ENCODE assay signal across 1 cellular context in the genomic region with DNA sequence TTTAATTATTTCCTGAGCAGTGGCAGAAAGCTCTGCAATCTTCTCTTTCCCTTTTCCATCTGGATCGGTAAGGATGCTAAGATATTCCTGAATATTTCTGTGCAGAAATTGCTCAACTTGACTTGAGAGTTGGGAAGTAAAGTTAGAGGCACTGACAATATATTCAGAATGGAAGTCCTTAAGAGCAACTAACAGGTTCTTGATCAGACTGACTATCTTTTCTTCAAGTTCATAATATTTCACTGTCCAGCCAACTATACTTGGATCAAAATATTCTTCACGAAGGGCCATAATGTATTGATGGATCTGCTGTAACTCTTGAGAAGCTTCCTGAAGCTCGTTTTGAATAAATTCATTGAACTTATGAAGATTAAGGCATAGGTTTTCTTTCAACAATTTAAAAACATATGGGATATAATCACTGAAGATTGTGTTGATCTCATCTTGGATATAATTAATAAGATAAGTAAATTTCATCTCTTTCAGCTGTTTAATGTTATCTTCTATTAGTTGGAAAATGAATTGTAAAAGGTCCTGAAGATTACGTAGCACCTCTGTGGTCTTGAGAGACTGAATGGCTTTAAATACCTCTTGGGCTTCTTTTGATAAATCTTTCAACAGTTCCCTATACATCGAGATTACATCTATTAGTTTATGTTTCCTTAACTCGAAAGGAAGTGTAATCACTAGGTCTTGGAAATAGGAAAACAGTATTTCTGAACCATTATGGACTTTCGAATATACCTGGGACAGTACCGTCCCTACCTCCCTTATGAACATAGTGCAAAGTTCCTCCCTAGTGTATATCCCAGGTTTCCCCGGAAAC.
A peak's percentile ranks its signal among the peaks of the same experiment; 100 is the strongest.
TF ChIP-seq lines count a peak whose summit lies in the region.

No MANE protein-coding gene starts in this region.

TF ChIP-seq in HepG2, 621 proteins besides CTCF, POLR2A, EP300 and RAD21 (continued from another document and continues in another):
- TF ChIP-seq SMARCE1 (IDR thresholded peaks at IDR 0.05; ENCODE audit: borderline replicate concordance), result no peak
- TF ChIP-seq IRX3 (CRISPR knock-in tag; IDR thresholded peaks at IDR 0.05; ENCODE audit: borderline replicate concordance, low read depth), result no peak
- no peak for TF ChIP-seq KDM5A (IDR thresholded peaks at IDR 0.05; ENCODE audit: borderline replicate concordance, low read length)
- TF ChIP-seq ZNF296 (CRISPR knock-in tag; conservative IDR thresholded peaks at IDR 0.05), result no peak
- TF ChIP-seq ZNF317 (CRISPR knock-in tag; IDR thresholded peaks at IDR 0.05), result no peak
- TF ChIP-seq HOXA7 (CRISPR knock-in tag; IDR thresholded peaks at IDR 0.05), result no peak
- no peak for TF ChIP-seq ASH2L (IDR thresholded peaks at IDR 0.05; ENCODE audit: insufficient read length, low read depth, low read length)
- TF ChIP-seq, protein P1, sequence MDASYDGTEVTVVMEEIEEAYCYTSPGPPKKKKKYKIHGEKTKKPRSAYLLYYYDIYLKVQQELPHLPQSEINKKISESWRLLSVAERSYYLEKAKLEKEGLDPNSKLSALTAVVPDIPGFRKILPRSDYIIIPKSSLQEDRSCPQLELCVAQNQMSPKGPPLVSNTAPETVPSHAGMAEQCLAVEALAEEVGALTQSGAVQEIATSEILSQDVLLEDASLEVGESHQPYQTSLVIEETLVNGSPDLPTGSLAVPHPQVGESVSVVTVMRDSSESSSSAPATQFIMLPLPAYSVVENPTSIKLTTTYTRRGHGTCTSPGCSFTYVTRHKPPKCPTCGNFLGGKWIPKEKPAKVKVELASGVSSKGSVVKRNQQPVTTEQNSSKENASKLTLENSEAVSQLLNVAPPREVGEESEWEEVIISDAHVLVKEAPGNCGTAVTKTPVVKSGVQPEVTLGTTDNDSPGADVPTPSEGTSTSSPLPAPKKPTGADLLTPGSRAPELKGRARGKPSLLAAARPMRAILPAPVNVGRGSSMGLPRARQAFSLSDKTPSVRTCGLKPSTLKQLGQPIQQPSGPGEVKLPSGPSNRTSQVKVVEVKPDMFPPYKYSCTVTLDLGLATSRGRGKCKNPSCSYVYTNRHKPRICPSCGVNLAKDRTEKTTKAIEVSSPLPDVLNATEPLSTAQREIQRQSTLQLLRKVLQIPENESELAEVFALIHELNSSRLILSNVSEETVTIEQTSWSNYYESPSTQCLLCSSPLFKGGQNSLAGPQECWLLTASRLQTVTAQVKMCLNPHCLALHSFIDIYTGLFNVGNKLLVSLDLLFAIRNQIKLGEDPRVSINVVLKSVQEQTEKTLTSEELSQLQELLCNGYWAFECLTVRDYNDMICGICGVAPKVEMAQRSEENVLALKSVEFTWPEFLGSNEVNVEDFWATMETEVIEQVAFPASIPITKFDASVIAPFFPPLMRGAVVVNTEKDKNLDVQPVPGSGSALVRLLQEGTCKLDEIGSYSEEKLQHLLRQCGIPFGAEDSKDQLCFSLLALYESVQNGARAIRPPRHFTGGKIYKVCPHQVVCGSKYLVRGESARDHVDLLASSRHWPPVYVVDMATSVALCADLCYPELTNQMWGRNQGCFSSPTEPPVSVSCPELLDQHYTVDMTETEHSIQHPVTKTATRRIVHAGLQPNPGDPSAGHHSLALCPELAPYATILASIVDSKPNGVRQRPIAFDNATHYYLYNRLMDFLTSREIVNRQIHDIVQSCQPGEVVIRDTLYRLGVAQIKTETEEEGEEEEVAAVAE (CRISPR knock-in tag; IDR thresholded peaks at IDR 0.05; ENCODE audit: borderline replicate concordance), result peak; percentile 14; the same call in 1 of the 2 replicates
- TF ChIP-seq ZNF510 (CRISPR knock-in tag; IDR thresholded peaks at IDR 0.05; ENCODE audit: low read depth), result no peak
- TF ChIP-seq CBFB (CRISPR knock-in tag; IDR thresholded peaks at IDR 0.05), result no peak
- TF ChIP-seq CENPT (CRISPR knock-in tag; IDR thresholded peaks at IDR 0.05; ENCODE audit: low read depth), result no peak
- no peak for TF ChIP-seq GABPB1 (CRISPR knock-in tag; IDR thresholded peaks at IDR 0.05)
- no peak for TF ChIP-seq AKAP8 (CRISPR knock-in tag; IDR thresholded peaks at IDR 0.05)
- TF ChIP-seq, protein P2, sequence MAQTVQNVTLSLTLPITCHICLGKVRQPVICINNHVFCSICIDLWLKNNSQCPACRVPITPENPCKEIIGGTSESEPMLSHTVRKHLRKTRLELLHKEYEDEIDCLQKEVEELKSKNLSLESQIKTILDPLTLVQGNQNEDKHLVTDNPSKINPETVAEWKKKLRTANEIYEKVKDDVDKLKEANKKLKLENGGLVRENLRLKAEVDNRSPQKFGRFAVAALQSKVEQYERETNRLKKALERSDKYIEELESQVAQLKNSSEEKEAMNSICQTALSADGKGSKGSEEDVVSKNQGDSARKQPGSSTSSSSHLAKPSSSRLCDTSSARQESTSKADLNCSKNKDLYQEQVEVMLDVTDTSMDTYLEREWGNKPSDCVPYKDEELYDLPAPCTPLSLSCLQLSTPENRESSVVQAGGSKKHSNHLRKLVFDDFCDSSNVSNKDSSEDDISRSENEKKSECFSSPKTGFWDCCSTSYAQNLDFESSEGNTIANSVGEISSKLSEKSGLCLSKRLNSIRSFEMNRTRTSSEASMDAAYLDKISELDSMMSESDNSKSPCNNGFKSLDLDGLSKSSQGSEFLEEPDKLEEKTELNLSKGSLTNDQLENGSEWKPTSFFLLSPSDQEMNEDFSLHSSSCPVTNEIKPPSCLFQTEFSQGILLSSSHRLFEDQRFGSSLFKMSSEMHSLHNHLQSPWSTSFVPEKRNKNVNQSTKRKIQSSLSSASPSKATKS (CRISPR knock-in tag; IDR thresholded peaks at IDR 0.05), result no peak
- TF ChIP-seq ZNF761 (CRISPR knock-in tag; conservative IDR thresholded peaks at IDR 0.05), result no peak
- no peak for TF ChIP-seq AGO1 (IDR thresholded peaks at IDR 0.05; ENCODE audit: low read depth, low read length, poor library complexity, severe bottlenecking)
- TF ChIP-seq SP1 (IDR thresholded peaks at IDR 0.05), result no peak
- no peak for TF ChIP-seq SP1 (CRISPR knock-in tag; IDR thresholded peaks at IDR 0.05)
- no peak for TF ChIP-seq MAFK (conservative IDR thresholded peaks at IDR 0.05 in 1 of 2, IDR thresholded peaks at IDR 0.05 in 1 of 2; ENCODE audit: low read length in 2 of 2)
- no peak for TF ChIP-seq MZF1 (CRISPR knock-in tag; IDR thresholded peaks at IDR 0.05; ENCODE audit: borderline replicate concordance)
- TF ChIP-seq PHF5A (CRISPR knock-in tag; IDR thresholded peaks at IDR 0.05; ENCODE audit: low read depth, unreplicated experiment), result no peak
- TF ChIP-seq, protein P3, sequence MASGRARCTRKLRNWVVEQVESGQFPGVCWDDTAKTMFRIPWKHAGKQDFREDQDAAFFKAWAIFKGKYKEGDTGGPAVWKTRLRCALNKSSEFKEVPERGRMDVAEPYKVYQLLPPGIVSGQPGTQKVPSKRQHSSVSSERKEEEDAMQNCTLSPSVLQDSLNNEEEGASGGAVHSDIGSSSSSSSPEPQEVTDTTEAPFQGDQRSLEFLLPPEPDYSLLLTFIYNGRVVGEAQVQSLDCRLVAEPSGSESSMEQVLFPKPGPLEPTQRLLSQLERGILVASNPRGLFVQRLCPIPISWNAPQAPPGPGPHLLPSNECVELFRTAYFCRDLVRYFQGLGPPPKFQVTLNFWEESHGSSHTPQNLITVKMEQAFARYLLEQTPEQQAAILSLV (CRISPR knock-in tag; IDR thresholded peaks at IDR 0.05; ENCODE audit: borderline replicate concordance), result no peak
- 0 out of 2 replicates have a peak, but pooled peaks have one; percentile 1 for TF ChIP-seq TSC22D2 (CRISPR knock-in tag; IDR thresholded peaks at IDR 0.05; ENCODE audit: borderline replicate concordance)
- TF ChIP-seq, protein P4, sequence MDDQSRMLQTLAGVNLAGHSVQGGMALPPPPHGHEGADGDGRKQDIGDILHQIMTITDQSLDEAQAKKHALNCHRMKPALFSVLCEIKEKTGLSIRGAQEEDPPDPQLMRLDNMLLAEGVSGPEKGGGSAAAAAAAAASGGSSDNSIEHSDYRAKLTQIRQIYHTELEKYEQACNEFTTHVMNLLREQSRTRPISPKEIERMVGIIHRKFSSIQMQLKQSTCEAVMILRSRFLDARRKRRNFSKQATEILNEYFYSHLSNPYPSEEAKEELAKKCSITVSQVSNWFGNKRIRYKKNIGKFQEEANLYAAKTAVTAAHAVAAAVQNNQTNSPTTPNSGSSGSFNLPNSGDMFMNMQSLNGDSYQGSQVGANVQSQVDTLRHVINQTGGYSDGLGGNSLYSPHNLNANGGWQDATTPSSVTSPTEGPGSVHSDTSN (CRISPR knock-in tag; IDR thresholded peaks at IDR 0.05; ENCODE audit: borderline replicate concordance), result no peak
- TF ChIP-seq NR3C1 (CRISPR knock-in tag; IDR thresholded peaks at IDR 0.05), result no peak
- no peak for TF ChIP-seq ZSCAN31 (CRISPR knock-in tag; IDR thresholded peaks at IDR 0.05; ENCODE audit: low read depth)
- TF ChIP-seq GABPA (IDR thresholded peaks at IDR 0.05; ENCODE audit: low read depth, low read length), result no peak
- no peak for TF ChIP-seq GABPA (CRISPR knock-in tag; IDR thresholded peaks at IDR 0.05; ENCODE audit: low read depth)
- TF ChIP-seq ZEB1 (IDR thresholded peaks at IDR 0.05; ENCODE audit: insufficient replicate concordance, low read depth), result no peak
- TF ChIP-seq, protein P5, sequence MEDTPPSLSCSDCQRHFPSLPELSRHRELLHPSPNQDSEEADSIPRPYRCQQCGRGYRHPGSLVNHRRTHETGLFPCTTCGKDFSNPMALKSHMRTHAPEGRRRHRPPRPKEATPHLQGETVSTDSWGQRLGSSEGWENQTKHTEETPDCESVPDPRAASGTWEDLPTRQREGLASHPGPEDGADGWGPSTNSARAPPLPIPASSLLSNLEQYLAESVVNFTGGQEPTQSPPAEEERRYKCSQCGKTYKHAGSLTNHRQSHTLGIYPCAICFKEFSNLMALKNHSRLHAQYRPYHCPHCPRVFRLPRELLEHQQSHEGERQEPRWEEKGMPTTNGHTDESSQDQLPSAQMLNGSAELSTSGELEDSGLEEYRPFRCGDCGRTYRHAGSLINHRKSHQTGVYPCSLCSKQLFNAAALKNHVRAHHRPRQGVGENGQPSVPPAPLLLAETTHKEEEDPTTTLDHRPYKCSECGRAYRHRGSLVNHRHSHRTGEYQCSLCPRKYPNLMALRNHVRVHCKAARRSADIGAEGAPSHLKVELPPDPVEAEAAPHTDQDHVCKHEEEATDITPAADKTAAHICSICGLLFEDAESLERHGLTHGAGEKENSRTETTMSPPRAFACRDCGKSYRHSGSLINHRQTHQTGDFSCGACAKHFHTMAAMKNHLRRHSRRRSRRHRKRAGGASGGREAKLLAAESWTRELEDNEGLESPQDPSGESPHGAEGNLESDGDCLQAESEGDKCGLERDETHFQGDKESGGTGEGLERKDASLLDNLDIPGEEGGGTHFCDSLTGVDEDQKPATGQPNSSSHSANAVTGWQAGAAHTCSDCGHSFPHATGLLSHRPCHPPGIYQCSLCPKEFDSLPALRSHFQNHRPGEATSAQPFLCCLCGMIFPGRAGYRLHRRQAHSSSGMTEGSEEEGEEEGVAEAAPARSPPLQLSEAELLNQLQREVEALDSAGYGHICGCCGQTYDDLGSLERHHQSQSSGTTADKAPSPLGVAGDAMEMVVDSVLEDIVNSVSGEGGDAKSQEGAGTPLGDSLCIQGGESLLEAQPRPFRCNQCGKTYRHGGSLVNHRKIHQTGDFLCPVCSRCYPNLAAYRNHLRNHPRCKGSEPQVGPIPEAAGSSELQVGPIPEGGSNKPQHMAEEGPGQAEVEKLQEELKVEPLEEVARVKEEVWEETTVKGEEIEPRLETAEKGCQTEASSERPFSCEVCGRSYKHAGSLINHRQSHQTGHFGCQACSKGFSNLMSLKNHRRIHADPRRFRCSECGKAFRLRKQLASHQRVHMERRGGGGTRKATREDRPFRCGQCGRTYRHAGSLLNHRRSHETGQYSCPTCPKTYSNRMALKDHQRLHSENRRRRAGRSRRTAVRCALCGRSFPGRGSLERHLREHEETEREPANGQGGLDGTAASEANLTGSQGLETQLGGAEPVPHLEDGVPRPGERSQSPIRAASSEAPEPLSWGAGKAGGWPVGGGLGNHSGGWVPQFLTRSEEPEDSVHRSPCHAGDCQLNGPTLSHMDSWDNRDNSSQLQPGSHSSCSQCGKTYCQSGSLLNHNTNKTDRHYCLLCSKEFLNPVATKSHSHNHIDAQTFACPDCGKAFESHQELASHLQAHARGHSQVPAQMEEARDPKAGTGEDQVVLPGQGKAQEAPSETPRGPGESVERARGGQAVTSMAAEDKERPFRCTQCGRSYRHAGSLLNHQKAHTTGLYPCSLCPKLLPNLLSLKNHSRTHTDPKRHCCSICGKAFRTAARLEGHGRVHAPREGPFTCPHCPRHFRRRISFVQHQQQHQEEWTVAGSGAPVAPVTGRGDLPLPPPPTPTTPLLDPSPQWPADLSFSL (CRISPR knock-in tag; IDR thresholded peaks at IDR 0.05), result no peak
- TF ChIP-seq, protein P6, sequence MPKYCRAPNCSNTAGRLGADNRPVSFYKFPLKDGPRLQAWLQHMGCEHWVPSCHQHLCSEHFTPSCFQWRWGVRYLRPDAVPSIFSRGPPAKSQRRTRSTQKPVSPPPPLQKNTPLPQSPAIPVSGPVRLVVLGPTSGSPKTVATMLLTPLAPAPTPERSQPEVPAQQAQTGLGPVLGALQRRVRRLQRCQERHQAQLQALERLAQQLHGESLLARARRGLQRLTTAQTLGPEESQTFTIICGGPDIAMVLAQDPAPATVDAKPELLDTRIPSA (CRISPR knock-in tag; IDR thresholded peaks at IDR 0.05; ENCODE audit: borderline replicate concordance), result no peak
- no peak for TF ChIP-seq ZBTB7B (CRISPR knock-in tag; IDR thresholded peaks at IDR 0.05)
- 0 out of 2 replicates have a peak, but pooled peaks have one; percentile 30 for TF ChIP-seq ISX (CRISPR knock-in tag; conservative IDR thresholded peaks at IDR 0.05)
- 0 out of 2 replicates have a peak, but pooled peaks have one; percentile 17 for TF ChIP-seq MED13 (CRISPR knock-in tag; IDR thresholded peaks at IDR 0.05)
- no peak for TF ChIP-seq HDAC1 (CRISPR knock-in tag; IDR thresholded peaks at IDR 0.05)
- TF ChIP-seq SOX13 (IDR thresholded peaks at IDR 0.05), result no peak
- TF ChIP-seq SOX13 (CRISPR knock-in tag; conservative IDR thresholded peaks at IDR 0.05 in 1 of 2, IDR thresholded peaks at IDR 0.05 in 1 of 2), result no peak
- TF ChIP-seq ARNTL (CRISPR knock-in tag; IDR thresholded peaks at IDR 0.05), result no peak
- TF ChIP-seq FOXA3 (CRISPR knock-in tag; IDR thresholded peaks at IDR 0.05), result no peak
- no peak; the same call in 1 of the 2 replicates for TF ChIP-seq RARA (CRISPR knock-in tag; IDR thresholded peaks at IDR 0.05)
- no peak for TF ChIP-seq NCOA2 (CRISPR knock-in tag; IDR thresholded peaks at IDR 0.05)
- TF ChIP-seq, protein P7, sequence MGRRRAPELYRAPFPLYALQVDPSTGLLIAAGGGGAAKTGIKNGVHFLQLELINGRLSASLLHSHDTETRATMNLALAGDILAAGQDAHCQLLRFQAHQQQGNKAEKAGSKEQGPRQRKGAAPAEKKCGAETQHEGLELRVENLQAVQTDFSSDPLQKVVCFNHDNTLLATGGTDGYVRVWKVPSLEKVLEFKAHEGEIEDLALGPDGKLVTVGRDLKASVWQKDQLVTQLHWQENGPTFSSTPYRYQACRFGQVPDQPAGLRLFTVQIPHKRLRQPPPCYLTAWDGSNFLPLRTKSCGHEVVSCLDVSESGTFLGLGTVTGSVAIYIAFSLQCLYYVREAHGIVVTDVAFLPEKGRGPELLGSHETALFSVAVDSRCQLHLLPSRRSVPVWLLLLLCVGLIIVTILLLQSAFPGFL (CRISPR knock-in tag; IDR thresholded peaks at IDR 0.05), result no peak
- TF ChIP-seq, protein P8, sequence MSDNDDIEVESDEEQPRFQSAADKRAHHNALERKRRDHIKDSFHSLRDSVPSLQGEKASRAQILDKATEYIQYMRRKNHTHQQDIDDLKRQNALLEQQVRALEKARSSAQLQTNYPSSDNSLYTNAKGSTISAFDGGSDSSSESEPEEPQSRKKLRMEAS (IDR thresholded peaks at IDR 0.05), result no peak
- no peak for TF ChIP-seq REXO4 (CRISPR knock-in tag; IDR thresholded peaks at IDR 0.05; ENCODE audit: borderline replicate concordance)
- TF ChIP-seq ZNF496 (CRISPR knock-in tag; IDR thresholded peaks at IDR 0.05; ENCODE audit: insufficient replicate concordance), result no peak
- 0 out of 2 replicates have a peak, but pooled peaks have one; percentile 6 for TF ChIP-seq YEATS4 (CRISPR knock-in tag; IDR thresholded peaks at IDR 0.05; ENCODE audit: borderline replicate concordance)
- no peak for TF ChIP-seq HCFC1 (IDR thresholded peaks at IDR 0.05; ENCODE audit: low read depth, low read length)
- TF ChIP-seq ZNF431 (CRISPR knock-in tag; IDR thresholded peaks at IDR 0.05; ENCODE audit: borderline replicate concordance, low read depth), result no peak
